Comparison of ENCODE assay signal across 21 cellular contexts in genomic region chr18:79429381-79429780, GRCh38. TPM values are rescaled to one million over a fixed set of nuclear protein-coding genes. Genes with fewer than 3 reads are reported as not detected.
DNase-seq lines count a peak whose midpoint lies in the region; ATAC-seq and TF ChIP-seq lines count a peak whose summit lies in the region.
"Had no signal": no experiment of that assay in that cellular context is flagged by ENCODE, and none has a peak within 500 bp of the region (broad histone marks: within the 10 kb centered on the region; RNA-seq: fewer than 3 reads in every experiment).

No MANE protein-coding gene starts in this region.

- no peak for DNase-seq in activated T-cell treated with anti-CD3 and anti-CD28 coated beads, Interleukin-2, amount 50 U/mL, for 24 hours
- no peak for DNase-seq in activated T-cell treated with anti-CD3 and anti-CD28 coated beads, Interleukin-2, amount 50 U/mL, for 4 hours
- DNase-seq in CD4-positive, alpha-beta T cell: no peak
- no peak for DNase-seq in T-helper 17 cell
- no peak for DNase-seq in memory B cell (ENCODE audit: low spot score in 2 of 2)
- no peak for DNase-seq in head of caudate nucleus
- no peak for DNase-seq in midbrain (lab: John Stamatoyannopoulos, UW)
- DNase-seq: DND-41, H7, NCI-H1105, NCI-H146, NCI-H2029, NCI-H2171, NCI-H345, NCI-H524, NCI-H774 had no signal

- POLR2A ChIA-PET in CD4-positive, alpha-beta T cell (lab: Charles Lee): no interaction called here

- TF ChIP-seq CTCF in CD4-positive, alpha-beta T cell (IDR thresholded peaks at IDR 0.05): no peak

- H3K9me3 Mint-ChIP-seq in activated T-cell treated with anti-CD3 and anti-CD28 coated beads, Interleukin-2, amount 50 U/mL, for 24 hours: no peaks in the 10 kb centered on the region
- no peaks in the 10 kb centered on the region for H3K9me3 Mint-ChIP-seq in activated T-cell treated with anti-CD3 and anti-CD28 coated beads, Interleukin-2, amount 50 U/mL, for 4 hours
- H3K9me3 Mint-ChIP-seq in CD4-positive, alpha-beta T cell: no peaks in the 10 kb centered on the region
- H3K9me3 Mint-ChIP-seq in memory B cell: no peaks in the 10 kb centered on the region
- H3K9me3 Mint-ChIP-seq: IgD-negative memory B cell had no signal

- intact Hi-C loops in CD4-positive, alpha-beta T cell (cut with DNase I, micrococcal nuclease): no loop called here
- intact Hi-C loops in head of caudate nucleus (cut with DNase I): no loop called here

- H3K36me3 Mint-ChIP-seq in activated T-cell treated with anti-CD3 and anti-CD28 coated beads, Interleukin-2, amount 50 U/mL, for 24 hours (ENCODE audit: low read depth): peaks cover 84% of the 10 kb centered on the region
- H3K36me3 Mint-ChIP-seq in activated T-cell treated with anti-CD3 and anti-CD28 coated beads, Interleukin-2, amount 50 U/mL, for 4 hours (ENCODE audit: insufficient read depth): peaks cover 6% of the 10 kb centered on the region
- H3K36me3 Mint-ChIP-seq in CD4-positive, alpha-beta T cell (ENCODE audit: low read depth): peaks cover 49% of the 10 kb centered on the region
- peaks cover 6% of the 10 kb centered on the region for H3K36me3 Mint-ChIP-seq in T-helper 17 cell (ENCODE audit: low read depth)
- H3K36me3 Mint-ChIP-seq in memory B cell: peaks cover 16% of the 10 kb centered on the region

- H3K27ac ChIP-seq in CD4-positive, alpha-beta T cell (ENCODE audit: low read depth, low read length): no peak overlapping the region
- H3K27ac ChIP-seq: C4-2B had no signal

- no peaks in the 10 kb centered on the region for H3K27me3 ChIP-seq in CD4-positive, alpha-beta T cell (ENCODE audit: control insufficient read depth, insufficient read depth, low read length)

- ATAC-seq in activated T-cell treated with anti-CD3 and anti-CD28 coated beads, Interleukin-2, amount 50 U/mL, for 4 hours: no peak
- no peak for ATAC-seq in CD4-positive, alpha-beta T cell (ENCODE audit: poor library complexity)
- ATAC-seq in T-helper 17 cell: no peak
- ATAC-seq in memory B cell (ENCODE audit: low read depth): no peak
- ATAC-seq: GM12878, Panc1, SK-N-SH treated with all-trans-retinoic acid at 6 μM for 48 hours had no signal

- H3K4me3 Mint-ChIP-seq in activated T-cell treated with anti-CD3 and anti-CD28 coated beads, Interleukin-2, amount 50 U/mL, for 24 hours: no peak overlapping the region
- H3K4me3 Mint-ChIP-seq in activated T-cell treated with anti-CD3 and anti-CD28 coated beads, Interleukin-2, amount 50 U/mL, for 4 hours: no peak overlapping the region
- H3K4me3 Mint-ChIP-seq in CD4-positive, alpha-beta T cell: no peak overlapping the region
- H3K4me3 Mint-ChIP-seq in T-helper 17 cell (no peak overlapping the region), memory B cell (no peak overlapping the region)
- H3K4me3 Mint-ChIP-seq: IgD-negative memory B cell had no signal

- CTCF ChIA-PET in CD4-positive, alpha-beta T cell (lab: Charles Lee): interaction anchor here (1.1 kb wide), 1 partner anchor 48 kb away, joined by 3 read pairs; no protein-coding TSS in a partner anchor

- peaks cover 49% of the 10 kb centered on the region for H3K4me1 Mint-ChIP-seq in activated T-cell treated with anti-CD3 and anti-CD28 coated beads, Interleukin-2, amount 50 U/mL, for 24 hours (ENCODE audit: low read depth)
- peaks cover 25% of the 10 kb centered on the region for H3K4me1 Mint-ChIP-seq in activated T-cell treated with anti-CD3 and anti-CD28 coated beads, Interleukin-2, amount 50 U/mL, for 4 hours (ENCODE audit: low read depth)
- H3K4me1 Mint-ChIP-seq in CD4-positive, alpha-beta T cell (ENCODE audit: low read depth): peaks cover 41% of the 10 kb centered on the region
- H3K4me1 Mint-ChIP-seq in T-helper 17 cell (peaks cover 31% of the 10 kb centered on the region), memory B cell (peaks cover 22% of the 10 kb centered on the region)

- no peaks in the 10 kb centered on the region for H3K27me3 Mint-ChIP-seq in activated T-cell treated with anti-CD3 and anti-CD28 coated beads, Interleukin-2, amount 50 U/mL, for 24 hours
- no peaks in the 10 kb centered on the region for H3K27me3 Mint-ChIP-seq in activated T-cell treated with anti-CD3 and anti-CD28 coated beads, Interleukin-2, amount 50 U/mL, for 4 hours (ENCODE audit: low read depth)
- no peaks in the 10 kb centered on the region for H3K27me3 Mint-ChIP-seq in CD4-positive, alpha-beta T cell
- H3K27me3 Mint-ChIP-seq in T-helper 17 cell: no peaks in the 10 kb centered on the region
- H3K27me3 Mint-ChIP-seq in memory B cell: no peaks in the 10 kb centered on the region
- H3K27me3 Mint-ChIP-seq: IgD-negative memory B cell had no signal

- no peaks in the 10 kb centered on the region for H3K9me3 ChIP-seq in CD4-positive, alpha-beta T cell (ENCODE audit: control insufficient read depth, low read length)
- no peaks in the 10 kb centered on the region for H3K9me3 ChIP-seq in T-helper 17 cell (ENCODE audit: control insufficient read depth, low read length, poor library complexity, severe bottlenecking)

- peak overlapping the region; percentile 67 for H3K27ac Mint-ChIP-seq in activated T-cell treated with anti-CD3 and anti-CD28 coated beads, Interleukin-2, amount 50 U/mL, for 24 hours
- H3K27ac Mint-ChIP-seq in CD4-positive, alpha-beta T cell: peak overlapping the region; percentile 72
- H3K27ac Mint-ChIP-seq in T-helper 17 cell (peak overlapping the region; percentile 34), memory B cell (peak overlapping the region; percentile 28)

RNA-seq across cellular contexts. Expression of gene NFATC1, which starts 33.7 kb away (rescaled TPM):
- 10 to 100 TPM; 62.7 to 80.8 (median 75.2) TPM for total RNA-seq in activated T-cell treated with anti-CD3 and anti-CD28 coated beads, Interleukin-2, amount 50 U/mL, for 4 hours
- 100 to 1,000 TPM; 107 to 113 TPM for total RNA-seq in CD4-positive, alpha-beta T cell
- 10 to 100 TPM; 73.4 to 77.8 TPM for total RNA-seq in T-helper 17 cell
